Comparison of ENCODE assay signal across 8 cellular contexts in the genomic region with DNA sequence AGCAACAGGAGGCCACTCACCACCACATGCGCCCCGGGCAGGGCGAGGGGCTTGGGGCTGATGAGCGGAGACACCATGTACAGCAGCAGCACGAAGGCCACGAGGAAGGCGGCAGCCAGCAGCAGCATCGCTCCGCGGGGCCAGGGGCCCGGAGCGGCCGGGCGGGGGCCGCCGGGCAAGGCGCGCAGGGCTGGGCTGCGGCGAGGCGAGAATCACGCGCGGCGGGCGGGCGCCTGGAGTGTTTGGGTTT. TPM values are rescaled to one million over a fixed set of nuclear protein-coding genes. Genes with fewer than 3 reads are reported as not detected.
DNase-seq lines count a peak whose midpoint lies in the region; ATAC-seq and TF ChIP-seq lines count a peak whose summit lies in the region.

A gene with protein sequence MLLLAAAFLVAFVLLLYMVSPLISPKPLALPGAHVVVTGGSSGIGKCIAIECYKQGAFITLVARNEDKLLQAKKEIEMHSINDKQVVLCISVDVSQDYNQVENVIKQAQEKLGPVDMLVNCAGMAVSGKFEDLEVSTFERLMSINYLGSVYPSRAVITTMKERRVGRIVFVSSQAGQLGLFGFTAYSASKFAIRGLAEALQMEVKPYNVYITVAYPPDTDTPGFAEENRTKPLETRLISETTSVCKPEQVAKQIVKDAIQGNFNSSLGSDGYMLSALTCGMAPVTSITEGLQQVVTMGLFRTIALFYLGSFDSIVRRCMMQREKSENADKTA (minus strand): TSS at position 216 of the 250 bp plus-strand sequence. CDS start 88 bp downstream, at position 128.

- POLR2A ChIA-PET in HCT116 (lab: Charles Lee): no interaction called here

- peak within 1 kb of the TSS; percentile 93 for H3K4me3 Mint-ChIP-seq in activated T-helper 1 cell treated with anti-CD3 and anti-CD28 coated beads, Interleukin-12 subunit alpha, Interleukin-12 subunit beta, Interleukin-2, Interleukin-4 antibody, amounts not matched to agents 30 ng/mL and 10 ng/mL and 1 ng/mL, durations not matched to agents 14 hours and 24 hours and 36 hours

- no TSS peak for BruUV-seq in HCT116 (replicated peaks; lab: Mats Ljungman, UMichigan)

- peaks cover 40% of the 10 kb centered on the region for H3K79me2 ChIP-seq in HCT116 (ENCODE audit: insufficient read depth, low read length)

- DNase-seq in HCT116 (ENCODE audit: low read depth, low spot score) (no peak), left ventricle myocardium inferior (no peak), sigmoid colon (no peak), activated gamma-delta T cell (lab: John Stamatoyannopoulos, UW) (no peak), MV-4-11 (lab: John Stamatoyannopoulos, UW) (no peak)
- DNase-seq in activated T-helper 1 cell treated with anti-CD3 and anti-CD28 coated beads, Interleukin-12 subunit alpha, Interleukin-12 subunit beta, Interleukin-2, Interleukin-4 antibody, amounts not matched to agents 30 ng/mL and 10 ng/mL and 1 ng/mL, durations not matched to agents 14 hours and 24 hours and 36 hours (ENCODE audit: low spot score): no peak
- DNase-seq in stimulated activated CD4-positive, alpha-beta T cell treated with anti-CD3 and anti-CD28 coated beads, Interleukin-4, amount 100 ng/mL, for 1 hour: no peak

- no peak for TF ChIP-seq RAD21 in HCT116 (IDR thresholded peaks at IDR 0.05; ENCODE audit: low read depth)

- intact Hi-C loops in HCT116 (cut with micrococcal nuclease): loop anchor here (1.0 to 10.0 kb wide), 2 partner anchors 55 to 1182 kb away; a partner anchor contains a TSS
- intact Hi-C loops in activated T-helper 1 cell treated with anti-CD3 and anti-CD28 coated beads, Interleukin-12 subunit alpha, Interleukin-12 subunit beta, Interleukin-2, Interleukin-4 antibody, amounts not matched to agents 30 ng/mL and 10 ng/mL and 1 ng/mL, durations not matched to agents 14 hours and 24 hours and 36 hours (cut with micrococcal nuclease): loop anchor here (1.0 to 10.0 kb wide), 12 partner anchors 12 to 1180 kb away; a partner anchor contains a TSS
- intact Hi-C loops in left ventricle myocardium inferior (cut with micrococcal nuclease): loop anchor here (10.0 kb wide), 1 partner anchor 68 kb away; no protein-coding TSS in a partner anchor
- intact Hi-C loops in sigmoid colon (cut with DNase I): loop anchor here (5.0 to 10.0 kb wide), 2 partner anchors 75 to 138 kb away; no protein-coding TSS in a partner anchor

- peak within 1 kb of the TSS; percentile 83 for H3K27ac Mint-ChIP-seq in activated T-helper 1 cell treated with anti-CD3 and anti-CD28 coated beads, Interleukin-12 subunit alpha, Interleukin-12 subunit beta, Interleukin-2, Interleukin-4 antibody, amounts not matched to agents 30 ng/mL and 10 ng/mL and 1 ng/mL, durations not matched to agents 14 hours and 24 hours and 36 hours

- H3K4me1 ChIP-seq in HCT116 (ENCODE audit: control insufficient read depth in 1 of 2, insufficient read depth in 2 of 2, low read length in 2 of 2) (peaks cover 7 to 14% of the 10 kb centered on the region in 2 experiments; a peak in 3 of 4 replicates), left ventricle myocardium inferior (peaks cover 45% of the 10 kb centered on the region), sigmoid colon (peaks cover 3 to 29% (median 27%) of the 10 kb centered on the region in 4 donors)

- H2AFZ ChIP-seq in HCT116 (ENCODE audit: low read depth, low read length, poor library complexity, severe bottlenecking): peak within 1 kb of the TSS; percentile 87

- ATAC-seq in HCT116 (no peak), GM21367 (IDR thresholded peaks at IDR 0.05; ENCODE audit: unreplicated experiment) (no peak)

- H3K9me3 ChIP-seq in HCT116 (ENCODE audit: control insufficient read depth in 1 of 2, insufficient read depth in 1 of 2, low read depth in 1 of 2, low read length in 2 of 2) (peaks cover 6 to 8% of the 10 kb centered on the region in 2 experiments; a peak in 1 of 4 replicates), left ventricle myocardium inferior (replicated peaks) (no peaks in the 10 kb centered on the region), sigmoid colon (no peaks in the 10 kb centered on the region)

- no peak for TF ChIP-seq CTCF in HCT116 (IDR thresholded peaks at IDR 0.05 in 2 of 3, conservative IDR thresholded peaks at IDR 0.05 in 1 of 3; ENCODE audit: borderline replicate concordance in 1 of 3, insufficient read depth in 1 of 3, low read depth in 2 of 3, low read length in 2 of 3)
- TF ChIP-seq CTCF in left ventricle myocardium inferior (IDR thresholded peaks at IDR 0.05; ENCODE audit: borderline replicate concordance): no peak
- no peak for TF ChIP-seq CTCF in sigmoid colon (IDR thresholded peaks at IDR 0.05)

- peak within 1 kb of the TSS; percentile 95 for H3K9ac ChIP-seq in HCT116 (ENCODE audit: low read length)

- CTCF ChIA-PET in HCT116 (lab: Charles Lee): interaction anchor here (1.2 kb wide), 1 partner anchor 26 kb away, joined by 4 read pairs; no protein-coding TSS in a partner anchor

- peak within 1 kb of the TSS; percentile 94 for H3K4me2 ChIP-seq in HCT116 (ENCODE audit: low read length)

- TF ChIP-seq POLR2A in HCT116 (IDR thresholded peaks at IDR 0.05; ENCODE audit: borderline replicate concordance, extremely low read depth, insufficient read depth, insufficient read length): no peak
- TF ChIP-seq POLR2A in sigmoid colon (IDR thresholded peaks at IDR 0.05): no peak

- TF ChIP-seq EP300 in sigmoid colon (IDR thresholded peaks at IDR 0.05): no peak

- H3K4me3 ChIP-seq in HCT116 (replicated peaks in 1 of 2; ENCODE audit: low read depth in 1 of 2, low read length in 2 of 2) (peak within 1 kb of the TSS; percentile 84 to 85), left ventricle myocardium inferior (peak within 1 kb of the TSS; percentile 97), sigmoid colon (peak within 1 kb of the TSS; percentile 76 to 92 (median 86))

- peaks cover 25% of the 10 kb centered on the region for H3K9me3 Mint-ChIP-seq in activated T-helper 1 cell treated with anti-CD3 and anti-CD28 coated beads, Interleukin-12 subunit alpha, Interleukin-12 subunit beta, Interleukin-2, Interleukin-4 antibody, amounts not matched to agents 30 ng/mL and 10 ng/mL and 1 ng/mL, durations not matched to agents 14 hours and 24 hours and 36 hours

- RAD21 ChIA-PET in HCT116 (lab: Charles Lee; ENCODE audit: low non-redundant PET in 1 of 2, low total read pairs in 2 of 2, uncharacterized antibody in 2 of 2, unreplicated experiment in 2 of 2): no interaction called here

- peaks cover 10% of the 10 kb centered on the region; the same call in 1 of the 2 replicates for H4K20me1 ChIP-seq in HCT116 (ENCODE audit: insufficient read depth)

- H3K9me2 ChIP-seq in HCT116 (ENCODE audit: insufficient read depth): no peaks in the 10 kb centered on the region

- WGBS in sigmoid colon, 2 donors: 0 to 1% methylated on average over 27 of the region's 27 CpGs

- H3K27me3 ChIP-seq in HCT116 (ENCODE audit: insufficient read depth, low read length) (no peaks in the 10 kb centered on the region), left ventricle myocardium inferior (ENCODE audit: low read depth) (no peaks in the 10 kb centered on the region), sigmoid colon (no peaks in the 10 kb centered on the region)

- peaks cover 34% of the 10 kb centered on the region for H3K36me3 Mint-ChIP-seq in activated T-helper 1 cell treated with anti-CD3 and anti-CD28 coated beads, Interleukin-12 subunit alpha, Interleukin-12 subunit beta, Interleukin-2, Interleukin-4 antibody, amounts not matched to agents 30 ng/mL and 10 ng/mL and 1 ng/mL, durations not matched to agents 14 hours and 24 hours and 36 hours (ENCODE audit: low read depth)

- peaks cover 48% of the 10 kb centered on the region for H3K4me1 Mint-ChIP-seq in activated T-helper 1 cell treated with anti-CD3 and anti-CD28 coated beads, Interleukin-12 subunit alpha, Interleukin-12 subunit beta, Interleukin-2, Interleukin-4 antibody, amounts not matched to agents 30 ng/mL and 10 ng/mL and 1 ng/mL, durations not matched to agents 14 hours and 24 hours and 36 hours (ENCODE audit: low read depth)

- no peaks in the 10 kb centered on the region for H3K27me3 Mint-ChIP-seq in activated T-helper 1 cell treated with anti-CD3 and anti-CD28 coated beads, Interleukin-12 subunit alpha, Interleukin-12 subunit beta, Interleukin-2, Interleukin-4 antibody, amounts not matched to agents 30 ng/mL and 10 ng/mL and 1 ng/mL, durations not matched to agents 14 hours and 24 hours and 36 hours (ENCODE audit: insufficient read depth)

- H3K36me3 ChIP-seq in HCT116 (ENCODE audit: control insufficient read depth in 1 of 2, insufficient read depth in 2 of 2, low read length in 2 of 2) (peaks cover under 1 to 6% of the 10 kb centered on the region in 2 experiments; a peak in 2 of 4 replicates), left ventricle myocardium inferior (peaks cover 11% of the 10 kb centered on the region), sigmoid colon (peaks cover 6 to 9% (median 7%) of the 10 kb centered on the region in 4 donors)

- peak within 1 kb of the TSS; percentile 87 for H3K27ac ChIP-seq in HCT116 (ENCODE audit: low read depth, low read length)
- peak within 1 kb of the TSS; percentile 98 for H3K27ac ChIP-seq in left ventricle myocardium inferior (replicated peaks)
- H3K27ac ChIP-seq in sigmoid colon: peak within 1 kb of the TSS; percentile 95 to 98 (median 98)

TF ChIP-seq in HCT116, 20 proteins besides CTCF, POLR2A, EP300 and RAD21 (continues in another document):
- TF ChIP-seq JUND (IDR thresholded peaks at IDR 0.05): no peak

RNA-seq across cellular contexts. Expression of the gene that starts here (rescaled TPM):
- total RNA-seq in HCT116 (2021; ENCODE audit: unreplicated experiment) (68.6 TPM), left ventricle myocardium inferior (31.3 TPM), sigmoid colon (10 to 100 TPM; 33.2 to 50.5 (median 42.7) TPM)
- polyA plus RNA-seq in HCT116 (2012): 34.1 and 43.0 TPM in 2 replicates
- 72.2 and 83.5 TPM in 2 replicates for total RNA-seq in activated T-helper 1 cell treated with anti-CD3 and anti-CD28 coated beads, Interleukin-12 subunit alpha, Interleukin-12 subunit beta, Interleukin-2, Interleukin-4 antibody, amounts not matched to agents 30 ng/mL and 10 ng/mL and 1 ng/mL, durations not matched to agents 14 hours and 24 hours and 36 hours
- 10 to 100 TPM in 2 of 3 donors, 1 to 10 TPM in 1; 7.6 to 19.3 (median 10.8) TPM for polyA plus RNA-seq in sigmoid colon
